In the genomic region with DNA sequence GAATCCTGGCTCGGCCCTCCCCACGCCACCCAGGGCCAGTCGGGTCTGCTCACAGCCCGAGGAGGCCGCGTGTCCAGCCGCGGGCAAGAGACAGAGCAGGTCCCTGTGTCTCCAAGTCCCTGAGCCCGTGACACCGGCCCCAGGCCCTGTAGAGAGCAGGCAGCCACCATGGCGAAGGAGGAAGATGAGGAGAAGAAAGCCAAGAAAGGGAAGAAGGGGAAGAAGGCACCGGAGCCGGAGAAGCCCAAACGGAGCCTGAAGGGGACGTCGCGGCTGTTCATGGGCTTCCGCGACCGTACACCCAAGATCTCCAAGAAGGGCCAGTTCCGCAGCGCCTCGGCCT, we compare ENCODE assay signal across 22 cellular contexts.
"Had no signal": no experiment of that assay in that cellular context is flagged by ENCODE, and none has a peak within 500 bp of the region (broad histone marks: within the 10 kb centered on the region; RNA-seq: fewer than 3 reads in every experiment).

No MANE protein-coding gene starts in this region.

- H3K27me3 Mint-ChIP-seq: dendritic cell treated with granulocyte-macrophage colony-stimulating factor and Interleukin-4, amounts not matched to agents 40 ng/mL and 50 ng/mL, for 4 days had no signal

- H3K4me1 ChIP-seq: colonic mucosa, heart right ventricle, left lung, lower lobe of right lung had no signal

- H3K27ac ChIP-seq: colonic mucosa, epithelial cell of prostate, esophagus squamous epithelium, heart right ventricle, left lung, lower lobe of right lung had no signal

- H3K27ac Mint-ChIP-seq: dendritic cell treated with granulocyte-macrophage colony-stimulating factor and Interleukin-4, amounts not matched to agents 40 ng/mL and 50 ng/mL, for 4 days; endodermal cell had no signal

- H3K4me1 Mint-ChIP-seq: endodermal cell had no signal

- H3K27me3 ChIP-seq: colonic mucosa, gastrocnemius medialis had no signal

- ATAC-seq: effector memory CD8-positive, alpha-beta T cell; esophagus mucosa; left cardiac atrium; left lung; left ventricle myocardium superior; lower lobe of right lung had no signal

- DNase-seq: cerebellar nuclear complex; colonic mucosa; cortex of kidney; effector CD8-positive, alpha-beta T cell; effector memory CD8-positive, alpha-beta T cell; endodermal cell; erythroblast; esophagus squamous epithelium; foreskin fibroblast; foreskin melanocyte; heart right ventricle; hippocampal formation; left cardiac atrium; left lung; left ventricle myocardium superior; lower lobe of right lung; mesendoderm; midbrain had no signal

- H3K9me3 Mint-ChIP-seq: effector memory CD8-positive, alpha-beta T cell had no signal

- H3K36me3 ChIP-seq: colonic mucosa, esophagus squamous epithelium, gastrocnemius medialis, heart right ventricle, left lung, lower lobe of right lung had no signal

- H3K4me3 ChIP-seq: colonic mucosa, esophagus squamous epithelium, gastrocnemius medialis, heart right ventricle, left lung, lower lobe of right lung had no signal

- H3K4me3 Mint-ChIP-seq: dendritic cell treated with granulocyte-macrophage colony-stimulating factor and Interleukin-4, amounts not matched to agents 40 ng/mL and 50 ng/mL, for 4 days; effector memory CD8-positive, alpha-beta T cell; endodermal cell had no signal

- H3K9me3 ChIP-seq: colonic mucosa, esophagus squamous epithelium, gastrocnemius medialis, lower lobe of right lung had no signal
